31 cellular contexts compared by ENCODE assay signal in the genomic region with DNA sequence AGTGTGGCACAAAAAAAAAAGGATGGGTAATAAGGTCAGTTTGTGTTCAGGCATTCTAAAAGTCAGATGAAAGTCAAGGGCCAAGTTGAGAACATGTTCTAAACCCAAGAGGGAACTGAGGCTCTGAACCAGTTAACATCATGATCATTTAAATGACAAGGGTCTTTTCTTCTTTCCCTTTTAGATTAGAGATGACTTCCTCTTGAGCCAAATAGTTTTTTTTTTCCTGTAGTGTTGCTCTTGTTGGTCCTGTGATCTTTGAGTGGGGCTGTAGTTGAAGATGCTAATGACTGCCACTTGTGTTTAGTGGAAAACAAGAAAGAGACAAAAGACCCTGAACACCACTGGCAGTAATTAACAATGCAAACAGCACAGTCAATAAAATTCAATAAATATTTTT.
"Had no signal": no experiment of that assay in that cellular context is flagged by ENCODE, and none has a peak within 500 bp of the region (broad histone marks: within the 10 kb centered on the region; RNA-seq: fewer than 3 reads in every experiment).

No MANE protein-coding gene starts in this region.

- H3K27me3 ChIP-seq: breast epithelium, pancreas, uterus had no signal

- H3K27ac Mint-ChIP-seq: activated B cell treated with CpG ODN at 0.5 μM for 24 hours; activated CD8-positive, alpha-beta T cell treated with anti-CD3 and anti-CD28 coated beads for 36 hours; activated naive CD4-positive, alpha-beta T cell treated with anti-CD3 and anti-CD28 coated beads, Interleukin-2, amount 50 U/mL, for 24 hours; activated naive CD8-positive, alpha-beta T cell treated with anti-CD3 and anti-CD28 coated beads, Interleukin-2, amount 50 U/mL, for 24 hours; activated T-helper 2 cell treated with anti-CD3 and anti-CD28 coated beads, Interferon-gamma antibody, Interleukin-2, Interleukin-4, amounts not matched to agents 10 μg/mL and 5 μg/mL and 100 μg/mL, durations not matched to agents 14 hours and 24 hours and 36 hours; natural killer cell treated with Interleukin-12 subunit alpha and Interleukin-12 subunit beta and Interleukin-15 and Interleukin-18, amount 100 ng/mL, for 72 hours; stimulated activated effector memory CD8-positive, alpha-beta T cell treated with anti-CD3 and anti-CD28 coated beads, Interleukin-12 subunit alpha, Interleukin-12 subunit beta, amount 100 ng/mL, for 72 hours; stimulated activated naive CD8-positive, alpha-beta T cell treated with anti-CD3 and anti-CD28 coated beads, Interleukin-15, Interleukin-2, amounts not matched to agents 100 ng/mL and 50 ng/mL, for 24 hours had no signal

- H3K4me1 Mint-ChIP-seq: activated B cell treated with CpG ODN at 0.5 μM for 24 hours; activated naive CD4-positive, alpha-beta T cell treated with anti-CD3 and anti-CD28 coated beads, Interleukin-2, amount 50 U/mL, for 24 hours; activated naive CD8-positive, alpha-beta T cell treated with anti-CD3 and anti-CD28 coated beads, Interleukin-2, amount 50 U/mL, for 24 hours; stimulated activated effector memory CD8-positive, alpha-beta T cell treated with anti-CD3 and anti-CD28 coated beads, Interleukin-12 subunit alpha, Interleukin-12 subunit beta, amount 100 ng/mL, for 72 hours had no signal

- H3K27ac ChIP-seq: breast epithelium, left ventricle myocardium inferior, pancreas, prostate gland, skin epidermis, thoracic aorta, uterus had no signal

- H3K4me3 ChIP-seq: breast epithelium, left ventricle myocardium inferior, lung, mucosa of descending colon, pancreas, prostate gland, skin epidermis, thoracic aorta, uterus had no signal

- H3K36me3 ChIP-seq: breast epithelium, left ventricle myocardium inferior, pancreas, prostate gland, thoracic aorta, uterus had no signal

- DNase-seq: activated B cell treated with CpG ODN at 0.5 μM for 24 hours; activated CD4-positive, alpha-beta T cell treated with anti-CD3 and anti-CD28 coated beads, Interleukin-2, amount 50 U/mL, for 1 hour; activated CD8-positive, alpha-beta T cell treated with anti-CD3 and anti-CD28 coated beads for 36 hours; activated naive CD8-positive, alpha-beta T cell treated with anti-CD3 and anti-CD28 coated beads, Interleukin-2, amount 50 U/mL, for 24 hours; activated T-cell treated with anti-CD3 and anti-CD28 coated beads, Interleukin-2, amount 50 U/mL, for 48 hours; amygdala; central memory CD4-positive, alpha-beta T cell; dermis blood vessel endothelial cell; effector CD4-positive, alpha-beta T cell; islet precursor cell; left ventricle myocardium inferior; mesendoderm; mucosa of descending colon; pancreas; retina; stimulated activated CD4-positive, alpha-beta T cell treated with anti-CD3 and anti-CD28 coated beads, Interleukin-12 subunit alpha, Interleukin-12 subunit beta, amount 100 ng/mL, for 4 hours; stimulated activated CD4-positive, alpha-beta T cell treated with anti-CD3 and anti-CD28 coated beads, Interleukin-4, amount 100 ng/mL, for 24 hours; T-helper 2 cell; trophoblast cell; uterus had no signal

- H3K36me3 Mint-ChIP-seq: activated naive CD4-positive, alpha-beta T cell treated with anti-CD3 and anti-CD28 coated beads, Interleukin-2, amount 50 U/mL, for 24 hours; natural killer cell treated with Interleukin-12 subunit alpha and Interleukin-12 subunit beta and Interleukin-15 and Interleukin-18, amount 100 ng/mL, for 72 hours; stimulated activated effector memory CD8-positive, alpha-beta T cell treated with anti-CD3 and anti-CD28 coated beads, Interleukin-12 subunit alpha, Interleukin-12 subunit beta, amount 100 ng/mL, for 72 hours had no signal

- H3K4me3 Mint-ChIP-seq: activated B cell treated with CpG ODN at 0.5 μM for 24 hours; activated CD8-positive, alpha-beta T cell treated with anti-CD3 and anti-CD28 coated beads for 36 hours; activated naive CD4-positive, alpha-beta T cell treated with anti-CD3 and anti-CD28 coated beads, Interleukin-2, amount 50 U/mL, for 24 hours; activated naive CD8-positive, alpha-beta T cell treated with anti-CD3 and anti-CD28 coated beads, Interleukin-2, amount 50 U/mL, for 24 hours; natural killer cell treated with Interleukin-12 subunit alpha and Interleukin-12 subunit beta and Interleukin-15 and Interleukin-18, amount 100 ng/mL, for 72 hours; stimulated activated effector memory CD8-positive, alpha-beta T cell treated with anti-CD3 and anti-CD28 coated beads, Interleukin-12 subunit alpha, Interleukin-12 subunit beta, amount 100 ng/mL, for 72 hours; stimulated activated naive CD8-positive, alpha-beta T cell treated with anti-CD3 and anti-CD28 coated beads, Interleukin-15, Interleukin-2, amounts not matched to agents 100 ng/mL and 50 ng/mL, for 24 hours had no signal

- H3K9me3 ChIP-seq: breast epithelium, mucosa of descending colon, pancreas, prostate gland, thoracic aorta, uterus had no signal

- ATAC-seq: activated CD8-positive, alpha-beta T cell treated with anti-CD3 and anti-CD28 coated beads for 36 hours; activated naive CD8-positive, alpha-beta T cell treated with anti-CD3 and anti-CD28 coated beads, Interleukin-2, amount 50 U/mL, for 24 hours; mucosa of descending colon; natural killer cell treated with Interleukin-12 subunit alpha and Interleukin-12 subunit beta and Interleukin-15 and Interleukin-18, amount 100 ng/mL, for 72 hours; pancreas; sciatic nerve; stimulated activated effector memory CD8-positive, alpha-beta T cell treated with anti-CD3 and anti-CD28 coated beads, Interleukin-12 subunit alpha, Interleukin-12 subunit beta, amount 100 ng/mL, for 72 hours had no signal

- H3K9me3 Mint-ChIP-seq: stimulated activated naive CD8-positive, alpha-beta T cell treated with anti-CD3 and anti-CD28 coated beads, Interleukin-15, Interleukin-2, amounts not matched to agents 100 ng/mL and 50 ng/mL, for 24 hours had no signal

- H3K4me1 ChIP-seq: breast epithelium, left ventricle myocardium inferior, pancreas, prostate gland, uterus had no signal

- H3K27me3 Mint-ChIP-seq: activated B cell treated with CpG ODN at 0.5 μM for 24 hours; activated CD8-positive, alpha-beta T cell treated with anti-CD3 and anti-CD28 coated beads for 36 hours; activated naive CD4-positive, alpha-beta T cell treated with anti-CD3 and anti-CD28 coated beads, Interleukin-2, amount 50 U/mL, for 24 hours; activated naive CD8-positive, alpha-beta T cell treated with anti-CD3 and anti-CD28 coated beads, Interleukin-2, amount 50 U/mL, for 24 hours; natural killer cell treated with Interleukin-12 subunit alpha and Interleukin-12 subunit beta and Interleukin-15 and Interleukin-18, amount 100 ng/mL, for 72 hours; stimulated activated naive CD8-positive, alpha-beta T cell treated with anti-CD3 and anti-CD28 coated beads, Interleukin-15, Interleukin-2, amounts not matched to agents 100 ng/mL and 50 ng/mL, for 24 hours had no signal
